Comparison of ENCODE assay signal across 18 cellular contexts in the genomic region with DNA sequence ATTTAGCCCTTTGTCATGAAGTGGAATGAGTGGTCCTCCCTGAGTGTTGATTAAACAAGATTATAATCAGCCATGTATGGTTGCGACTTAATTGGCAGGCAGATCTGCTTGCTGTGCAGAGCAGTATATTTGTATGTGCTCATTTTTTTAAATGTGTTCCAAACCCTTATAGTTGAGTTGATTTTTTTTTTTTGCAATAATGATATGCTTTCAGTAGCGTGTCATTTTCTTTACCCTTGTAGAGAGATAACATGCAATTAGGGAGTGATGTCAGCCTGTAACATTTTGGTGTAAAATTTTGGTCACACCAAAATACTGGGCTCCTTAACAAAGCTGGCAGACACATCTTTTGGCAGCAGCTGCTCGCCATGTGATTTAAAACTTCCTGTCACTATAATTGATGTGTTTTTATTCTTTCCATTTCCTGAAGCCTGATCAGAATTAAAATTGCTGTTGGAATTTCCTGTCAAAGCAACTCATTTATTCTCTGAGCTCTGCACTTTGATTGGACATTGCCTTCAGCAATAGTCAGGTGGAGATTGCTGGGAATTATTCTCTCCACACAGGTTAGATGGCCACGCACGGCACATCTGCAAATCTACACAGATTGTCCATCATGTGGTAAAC.
DNase-seq lines count a peak whose midpoint lies in the region; TF ChIP-seq lines count a peak whose summit lies in the region.
"Had no signal": no experiment of that assay in that cellular context is flagged by ENCODE, and none has a peak within 500 bp of the region (broad histone marks: within the 10 kb centered on the region; RNA-seq: fewer than 3 reads in every experiment).

No MANE protein-coding gene starts in this region.

- H3K9me3 ChIP-seq in A673 (ENCODE audit: low read depth, low read length, poor library complexity, severe bottlenecking) (no peaks in the 10 kb centered on the region), esophagus squamous epithelium (no peaks in the 10 kb centered on the region)
- H3K9me3 ChIP-seq: body of pancreas, transverse colon had no signal

- H3K36me3 ChIP-seq in A673 (ENCODE audit: insufficient read depth, low read length, poor library complexity, severe bottlenecking) (no peaks in the 10 kb centered on the region), esophagus squamous epithelium (no peaks in the 10 kb centered on the region)
- H3K36me3 ChIP-seq: transverse colon, WERI-Rb-1 had no signal

- H3K4me3 ChIP-seq in A673 (ENCODE audit: low read depth, low read length, poor library complexity, severe bottlenecking) = no peak overlapping the region
- no peak overlapping the region for H3K4me3 ChIP-seq in esophagus squamous epithelium
- H3K4me3 ChIP-seq: body of pancreas, transverse colon had no signal

- 15 to 29% methylated on average over 5 of the region's 5 CpGs for WGBS in esophagus squamous epithelium, 2 donors

- TF ChIP-seq POLR2A in esophagus squamous epithelium (IDR thresholded peaks at IDR 0.05) = no peak

- DNase-seq in A673 (ENCODE audit: low spot score) = peak; percentile 97
- DNase-seq in M059J (ENCODE audit: low read depth) = peak; percentile 10
- DNase-seq in NCI-H2196 (lab: John Stamatoyannopoulos, UW; ENCODE audit: unreplicated experiment) = peak; percentile 72
- peak; percentile 26 for DNase-seq in SK-MEL-5 (ENCODE audit: low read depth, low spot score)
- DNase-seq in LoVo (ENCODE audit: low spot score) = no peak
- DNase-seq in esophagus squamous epithelium (lab: John Stamatoyannopoulos, UW) = no peak
- no peak for DNase-seq in GM13977 (ENCODE audit: low spot score)
- DNase-seq in glomerular visceral epithelial cell (ENCODE audit: extremely low spot score) = no peak
- DNase-seq: activated CD4-positive, alpha-beta memory T cell treated with anti-CD3 and anti-CD28 coated beads for 36 hours; activated T-cell treated with anti-CD3 and anti-CD28 coated beads, Interleukin-2, amount 50 U/mL, for 4 hours; body of pancreas; DMS79; glutamatergic neuron; Right ventricle myocardium superior; stimulated activated naive CD8-positive, alpha-beta T cell treated with anti-CD3 and anti-CD28 coated beads, Interleukin-15, Interleukin-2, amounts not matched to agents 100 U/mL and 50 U/mL, for 24 hours; transverse colon; WERI-Rb-1 had no signal

- CTCF ChIA-PET in A673 (lab: Charles Lee) = interaction anchor here (0.6 kb wide), 1 partner anchor 174 kb away, joined by 7 read pairs; no protein-coding TSS in a partner anchor

- no TSS peak for BruUV-seq in A673 (replicated peaks; lab: Mats Ljungman, UMichigan)

- H3K4me1 ChIP-seq in A673 (ENCODE audit: insufficient read depth, low read length, poor library complexity, severe bottlenecking) (peaks cover 41% of the 10 kb centered on the region), esophagus squamous epithelium (peaks cover 0 to 16% (median 0%) of the 10 kb centered on the region in 3 donors)
- H3K4me1 ChIP-seq: body of pancreas, transverse colon had no signal

- POLR2A ChIA-PET in A673 (lab: Charles Lee; ENCODE audit: low non-redundant PET) = interaction anchor here (0.6 to 0.8 kb wide), 3 partner anchors 9 to 866 kb away, joined by 3 read pairs; no protein-coding TSS in a partner anchor

- in situ Hi-C loops in SK-MEL-5 (cut with HindIII; ENCODE audit: low pct_unique_long_range_greater_than_20kb, low sequenced_read_pairs) = no loop called here
- in situ Hi-C loops in GM13977 (cut with MboI; ENCODE audit: low pct_unique_long_range_greater_than_20kb, low sequenced_read_pairs, unreplicated experiment) = no loop called here

- TF ChIP-seq CTCF in A673 (conservative IDR thresholded peaks at IDR 0.05; ENCODE audit: low read depth, low read length) = no peak
- no peak for TF ChIP-seq CTCF in esophagus squamous epithelium (IDR thresholded peaks at IDR 0.05)
- TF ChIP-seq CTCF in GM13977 (IDR thresholded peaks at IDR 0.05; ENCODE audit: extremely low read depth, insufficient read depth, missing control alignments) = no peak

- H3K27me3 ChIP-seq in A673 (replicated peaks; ENCODE audit: insufficient read depth, low read depth, low read length, poor library complexity) (no peaks in the 10 kb centered on the region), esophagus squamous epithelium (peaks cover 0 to 7% (median 0%) of the 10 kb centered on the region in 4 donors)
- H3K27me3 ChIP-seq: body of pancreas, transverse colon had no signal

- H3K27ac ChIP-seq in A673 (ENCODE audit: low read depth, low read length, poor library complexity, severe bottlenecking) (peak overlapping the region; percentile 92), esophagus squamous epithelium (no peak overlapping the region)
- H3K27ac ChIP-seq: body of pancreas, C4-2B, transverse colon, WERI-Rb-1 had no signal

- intact Hi-C loops in A673 (cut with micrococcal nuclease; ENCODE audit: unreplicated experiment) (loop anchor here (5.0 kb wide), 1 partner anchor 850 kb away; no protein-coding TSS in a partner anchor), esophagus squamous epithelium (cut with DNase I) (no loop called here)

Comparison
In these comparisons a context has a peak if more than half of its experiments do, and no peak if none do; other contexts are left out.
1. DNase-seq: peak in A673 (single experiment), M059J (single experiment), NCI-H2196 (single experiment) and SK-MEL-5 (single experiment); none in LoVo (single experiment), esophagus squamous epithelium (single experiment), GM13977 (single experiment) and glomerular visceral epithelial cell (single experiment).